Comparison of ENCODE assay signal across 17 cellular contexts in genomic region chr5:42360061-42360460, GRCh38.
DNase-seq lines count a peak whose midpoint lies in the region; ATAC-seq and TF ChIP-seq lines count a peak whose summit lies in the region.
"Had no signal": no experiment of that assay in that cellular context is flagged by ENCODE, and none has a peak within 500 bp of the region (broad histone marks: within the 10 kb centered on the region; RNA-seq: fewer than 3 reads in every experiment).

No MANE protein-coding gene starts in this region.

- peaks cover 20% of the 10 kb centered on the region for H3K4me1 ChIP-seq in adipocyte (ENCODE audit: control insufficient read depth, insufficient read depth, low read length)
- H3K4me1 ChIP-seq: BLaER1 treated with 17β-estradiol and CSF1 and Interleukin-3, amounts not matched to agents 10 nM and 100 nM had no signal

- peak overlapping the region; percentile 50 for H3K9ac ChIP-seq in adipocyte (ENCODE audit: low read length)
- H3K9ac ChIP-seq: BLaER1 treated with 17β-estradiol and CSF1 and Interleukin-3, amounts not matched to agents 10 nM and 100 nM had no signal

- DNase-seq in H4 (ENCODE audit: low spot score): peak; percentile 27
- no peak for DNase-seq in adipocyte (ENCODE audit: low read depth)
- peak; percentile 85 to 91 for DNase-seq in foreskin fibroblast
- DNase-seq in renal cortical epithelial cell (ENCODE audit: low read depth): peak; percentile 13
- DNase-seq in cerebellar nuclear complex (lab: John Stamatoyannopoulos, UW): no peak
- no peak for DNase-seq in iPS-NIHi7 (ENCODE audit: extremely low spot score)
- no peak for DNase-seq in cortex of kidney (lab: John Stamatoyannopoulos, UW)
- DNase-seq: activated naive CD4-positive, alpha-beta T cell; DMS79; hippocampal formation; NCI-H345; nucleus accumbens; trophoblast cell had no signal

- TF ChIP-seq CTCF in foreskin fibroblast (IDR thresholded peaks at IDR 0.05; ENCODE audit: low read depth, low read length): no peak

- no peaks in the 10 kb centered on the region for H3K36me3 ChIP-seq in adipocyte (ENCODE audit: control insufficient read depth, insufficient read depth, low read length, severe bottlenecking)
- H3K36me3 ChIP-seq: BLaER1 treated with 17β-estradiol and CSF1 and Interleukin-3, amounts not matched to agents 10 nM and 100 nM; cardiac muscle cell had no signal

- no peak for ATAC-seq in HG03469 (IDR thresholded peaks at IDR 0.05; ENCODE audit: unreplicated experiment)

- H3K27me3 ChIP-seq in adipocyte (replicated peaks; ENCODE audit: control insufficient read depth, insufficient read depth, low read length): no peaks in the 10 kb centered on the region
- H3K27me3 ChIP-seq: BLaER1 treated with 17β-estradiol and CSF1 and Interleukin-3, amounts not matched to agents 10 nM and 100 nM; cardiac muscle cell had no signal

- no peaks in the 10 kb centered on the region for H3K9me3 ChIP-seq in adipocyte (ENCODE audit: control insufficient read depth, low read length)

- H3K4me3 ChIP-seq in adipocyte (ENCODE audit: low read length): peak overlapping the region; percentile 4
- H3K4me3 ChIP-seq in foreskin fibroblast (ENCODE audit: low read depth in 1 of 2, low read length in 2 of 2): no peak overlapping the region
- H3K4me3 ChIP-seq: BLaER1 treated with 17β-estradiol and CSF1 and Interleukin-3, amounts not matched to agents 10 nM and 100 nM; cardiac muscle cell; lung had no signal

Comparison
In these comparisons a context has a peak if more than half of its experiments do, and no peak if none do; other contexts are left out.
1. DNase-seq: peak in H4 (single experiment), foreskin fibroblast (2 of 2) and renal cortical epithelial cell (single experiment); none in adipocyte (single experiment), cerebellar nuclear complex (0 of 2), iPS-NIHi7 (single experiment) and cortex of kidney (single experiment).